ENCODE assay signal across 28 cellular contexts in the genomic region with DNA sequence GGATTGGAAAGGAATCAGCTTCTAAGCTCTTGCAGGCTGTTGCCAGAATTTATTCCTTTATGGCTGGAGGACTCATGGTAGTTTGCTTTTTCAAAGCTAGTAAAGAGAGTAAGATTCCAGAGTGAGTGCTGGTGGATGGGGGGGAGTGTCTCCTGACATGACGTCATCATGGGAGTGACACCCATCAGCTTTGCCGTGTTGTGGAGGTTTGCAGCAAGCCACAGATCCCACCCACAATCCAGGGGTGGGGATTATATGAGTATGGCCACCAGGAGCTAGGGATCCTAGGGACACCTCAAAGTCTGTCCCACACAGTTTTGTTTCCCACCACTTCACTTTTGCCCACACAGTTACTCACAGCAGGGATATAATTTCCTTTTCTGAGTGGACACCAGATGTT. TPM values are rescaled to one million over a fixed set of nuclear protein-coding genes. Genes with fewer than 3 reads are reported as not detected.
DNase-seq lines count a peak whose midpoint lies in the region; ATAC-seq, FAIRE-seq and TF ChIP-seq lines count a peak whose summit lies in the region.
"Had no signal": no experiment of that assay in that cellular context is flagged by ENCODE, and none has a peak within 500 bp of the region (broad histone marks: within the 10 kb centered on the region; RNA-seq: fewer than 3 reads in every experiment).

No MANE protein-coding gene starts in this region.

- peak overlapping the region; percentile 21 for H3K4me2 ChIP-seq in A549
- H3K4me2 ChIP-seq in hepatocyte: no peak overlapping the region

- no peak for TF ChIP-seq RAD21 in A549 (conservative IDR thresholded peaks at IDR 0.05 in 1 of 2, IDR thresholded peaks at IDR 0.05 in 1 of 2)

- intact Hi-C loops in activated CD4-positive, alpha-beta memory T cell treated with anti-CD3 and anti-CD28 coated beads for 36 hours (cut with micrococcal nuclease): no loop called here

- POLR2A ChIA-PET in A549 (lab: Yijun Ruan, JAX) (interaction anchor here (0.6 to 1.4 kb wide), 4 partner anchors 10 to 240 kb away, joined by 5 to 9 read pairs (median 7); a partner anchor contains a TSS), RWPE1 (lab: Yijun Ruan, JAX; ENCODE audit: low non-redundant PET) (no interaction called here)
- POLR2A ChIA-PET in activated CD4-positive, alpha-beta memory T cell treated with anti-CD3 and anti-CD28 coated beads for 36 hours (lab: Charles Lee): no interaction called here

- FAIRE-seq in A549 (lab: Jason Lieb, UNC): no peak
- FAIRE-seq: astrocyte, D721Med, GM19239 had no signal

- TF ChIP-seq CTCF in A549 (IDR thresholded peaks at IDR 0.05): no peak
- no peak for TF ChIP-seq CTCF in RWPE1 (conservative IDR thresholded peaks at IDR 0.05; ENCODE audit: low read depth)
- no peak for TF ChIP-seq CTCF in hepatocyte (IDR thresholded peaks at IDR 0.05; ENCODE audit: poor library complexity)

- no peak overlapping the region for H2AFZ ChIP-seq in hepatocyte

- no peaks in the 10 kb centered on the region for H4K20me1 ChIP-seq in hepatocyte (ENCODE audit: insufficient read depth, poor library complexity, severe bottlenecking)

- WGBS in A549 (ENCODE audit: missing lambda C conversion rate): 16% methylated on average over 2 of the region's 2 CpGs
- WGBS in hepatocyte (ENCODE audit: low lambda C conversion rate, missing lambda C conversion rate): 10% methylated on average over 2 of the region's 2 CpGs

- H3K36me3 ChIP-seq in hepatocyte (replicated peaks; ENCODE audit: insufficient read depth, low read depth): no peaks in the 10 kb centered on the region
- H3K36me3 ChIP-seq: heart left ventricle, thoracic aorta, vagina, WERI-Rb-1 had no signal

- CTCF ChIA-PET in A549 (lab: Yijun Ruan, JAX): interaction anchor here (1.0 to 3.7 kb wide), 3 partner anchors 11 to 41 kb away, joined by 3 to 17 read pairs (median 3); no protein-coding TSS in a partner anchor
- CTCF ChIA-PET in RWPE1 (lab: Yijun Ruan, JAX): interaction anchor here (0.7 to 0.9 kb wide), 2 partner anchors 17 to 1555 kb away, joined by 4 read pairs; no protein-coding TSS in a partner anchor
- CTCF ChIA-PET in activated CD4-positive, alpha-beta memory T cell treated with anti-CD3 and anti-CD28 coated beads for 36 hours (lab: Charles Lee): interaction anchor here (1.0 kb wide), 1 partner anchor 12 kb away, joined by 3 read pairs; no protein-coding TSS in a partner anchor

- ATAC-seq in A549: peak; percentile 48 to 61; a peak in 4 of 6 replicates
- ATAC-seq in GM21423 (IDR thresholded peaks at IDR 0.05; ENCODE audit: unreplicated experiment): no peak
- ATAC-seq: activated CD8-positive, alpha-beta memory T cell treated with anti-CD3 and anti-CD28 coated beads, Interleukin-2, amount 10 ng/mL, durations not matched to agents 7 days and 5 days; heart left ventricle; naive thymus-derived CD4-positive, alpha-beta T cell; stimulated activated memory B cell treated with anti-CD40 and anti-IgM and Interleukin-4, amounts not matched to agents 10 μg/mL and 1 μg/mL and 100 μg/mL, for 72 hours had no signal

- H3K27ac Mint-ChIP-seq in activated CD4-positive, alpha-beta memory T cell treated with anti-CD3 and anti-CD28 coated beads for 36 hours: no peak overlapping the region
- H3K27ac Mint-ChIP-seq: activated CD4-positive, alpha-beta T cell treated with anti-CD3 and anti-CD28 coated beads, Interleukin-2, amount 10 ng/mL, durations not matched to agents 24 days and 14 days; activated CD8-positive, alpha-beta memory T cell treated with anti-CD3 and anti-CD28 coated beads, Interleukin-2, amount 10 ng/mL, durations not matched to agents 7 days and 5 days; activated naive CD8-positive, alpha-beta T cell; CD14-positive monocyte; naive thymus-derived CD4-positive, alpha-beta T cell; stimulated activated memory B cell treated with anti-CD40 and anti-IgM and Interleukin-4, amounts not matched to agents 10 μg/mL and 1 μg/mL and 100 μg/mL, for 72 hours had no signal

- H3K4me1 ChIP-seq in A549 (peaks cover 38% of the 10 kb centered on the region), hepatocyte (ENCODE audit: insufficient read depth) (peaks cover 3% of the 10 kb centered on the region)
- H3K4me1 ChIP-seq: vagina had no signal

- peaks cover 23% of the 10 kb centered on the region for H3K27me3 Mint-ChIP-seq in activated CD4-positive, alpha-beta memory T cell treated with anti-CD3 and anti-CD28 coated beads for 36 hours

- H3K9me3 Mint-ChIP-seq in activated CD4-positive, alpha-beta memory T cell treated with anti-CD3 and anti-CD28 coated beads for 36 hours: no peaks in the 10 kb centered on the region
- H3K9me3 Mint-ChIP-seq: activated CD4-positive, alpha-beta T cell treated with anti-CD3 and anti-CD28 coated beads, Interleukin-2, amount 10 ng/mL, durations not matched to agents 24 days and 14 days; naive thymus-derived CD4-positive, alpha-beta T cell; stimulated activated memory B cell treated with anti-CD40 and anti-IgM and Interleukin-4, amounts not matched to agents 10 μg/mL and 1 μg/mL and 100 μg/mL, for 72 hours had no signal

- H3K4me1 Mint-ChIP-seq in activated CD4-positive, alpha-beta memory T cell treated with anti-CD3 and anti-CD28 coated beads for 36 hours (ENCODE audit: low read depth): no peaks in the 10 kb centered on the region
- H3K4me1 Mint-ChIP-seq: activated CD4-positive, alpha-beta T cell treated with anti-CD3 and anti-CD28 coated beads, Interleukin-2, amount 10 ng/mL, durations not matched to agents 24 days and 14 days; activated CD8-positive, alpha-beta memory T cell treated with anti-CD3 and anti-CD28 coated beads, Interleukin-2, amount 10 ng/mL, durations not matched to agents 7 days and 5 days; CD14-positive monocyte; naive thymus-derived CD4-positive, alpha-beta T cell had no signal

- H3K4me3 Mint-ChIP-seq in activated CD4-positive, alpha-beta memory T cell treated with anti-CD3 and anti-CD28 coated beads for 36 hours: no peak overlapping the region
- H3K4me3 Mint-ChIP-seq: activated CD4-positive, alpha-beta T cell treated with anti-CD3 and anti-CD28 coated beads, Interleukin-2, amount 10 ng/mL, durations not matched to agents 24 days and 14 days; activated CD8-positive, alpha-beta memory T cell treated with anti-CD3 and anti-CD28 coated beads, Interleukin-2, amount 10 ng/mL, durations not matched to agents 7 days and 5 days; activated naive CD8-positive, alpha-beta T cell; CD14-positive monocyte; naive thymus-derived CD4-positive, alpha-beta T cell; stimulated activated memory B cell treated with anti-CD40 and anti-IgM and Interleukin-4, amounts not matched to agents 10 μg/mL and 1 μg/mL and 100 μg/mL, for 72 hours had no signal

- H3K9me2 ChIP-seq in hepatocyte (replicated peaks; ENCODE audit: insufficient read depth): no peaks in the 10 kb centered on the region

- no peaks in the 10 kb centered on the region for H3K36me3 Mint-ChIP-seq in activated CD4-positive, alpha-beta memory T cell treated with anti-CD3 and anti-CD28 coated beads for 36 hours
- H3K36me3 Mint-ChIP-seq: activated CD8-positive, alpha-beta memory T cell treated with anti-CD3 and anti-CD28 coated beads, Interleukin-2, amount 10 ng/mL, durations not matched to agents 7 days and 5 days; activated naive CD8-positive, alpha-beta T cell; CD14-positive monocyte; stimulated activated memory B cell treated with anti-CD40 and anti-IgM and Interleukin-4, amounts not matched to agents 10 μg/mL and 1 μg/mL and 100 μg/mL, for 72 hours had no signal

- no peak for TF ChIP-seq POLR2A in A549 (IDR thresholded peaks at IDR 0.05; ENCODE audit: low read length)

- no peak overlapping the region for H3K4me3 ChIP-seq in A549
- H3K4me3 ChIP-seq in hepatocyte: no peak overlapping the region
- H3K4me3 ChIP-seq: heart left ventricle, SK-N-MC, thoracic aorta, vagina had no signal

- no peaks in the 10 kb centered on the region for H3K27me3 ChIP-seq in hepatocyte
- H3K27me3 ChIP-seq: heart left ventricle, vagina had no signal

- DNase-seq in A549 (ENCODE audit: low read depth in 1 of 2, low spot score in 1 of 2) (peak; percentile 44 to 59), H4 (ENCODE audit: low spot score) (peak; percentile 14), RWPE1 (ENCODE audit: low spot score) (peak; percentile 66), hepatocyte (ENCODE audit: low spot score) (peak; percentile 76), NCI-H1092 (lab: John Stamatoyannopoulos, UW) (no peak)
- no peak for DNase-seq in activated CD4-positive, alpha-beta memory T cell treated with anti-CD3 and anti-CD28 coated beads for 36 hours
- DNase-seq in effector CD4-positive, alpha-beta T cell: no peak
- DNase-seq: ACHN; activated CD4-positive, alpha-beta T cell treated with anti-CD3 and anti-CD28 coated beads, Interleukin-2, amount 10 ng/mL, durations not matched to agents 24 days and 14 days; activated CD8-positive, alpha-beta memory T cell treated with anti-CD3 and anti-CD28 coated beads, Interleukin-2, amount 10 ng/mL, durations not matched to agents 7 days and 5 days; heart left ventricle; KBM-7; naive thymus-derived CD4-positive, alpha-beta T cell; NCI-H526 treated with DMSO at 0.1 percent for 48 hours; occipital lobe; RPMI8226; stimulated activated CD4-positive, alpha-beta T cell treated with anti-CD3 and anti-CD28 coated beads, Interleukin-4, amount 100 ng/mL, for 1 hour; WERI-Rb-1 had no signal

- H3K9me3 ChIP-seq in A549 (no peaks in the 10 kb centered on the region), hepatocyte (ENCODE audit: low read depth) (no peaks in the 10 kb centered on the region)
- H3K9me3 ChIP-seq: heart left ventricle, thoracic aorta, vagina had no signal

- H3K79me2 ChIP-seq in hepatocyte: no peaks in the 10 kb centered on the region

- TF ChIP-seq EP300 in A549 (IDR thresholded peaks at IDR 0.05): no peak

- peak overlapping the region; percentile 50 to 70; a peak in 5 of 6 replicates for H3K27ac ChIP-seq in A549
- H3K27ac ChIP-seq in RWPE1: no peak overlapping the region
- peak overlapping the region; percentile 77 for H3K27ac ChIP-seq in hepatocyte
- H3K27ac ChIP-seq: heart left ventricle, SK-N-MC, thoracic aorta, vagina, WERI-Rb-1 had no signal

TF ChIP-seq in A549, 52 proteins besides CTCF, POLR2A, EP300 and RAD21:
- TF ChIP-seq FOSL2 (IDR thresholded peaks at IDR 0.05) (no peak), FOSL2 (CRISPR knock-in tag; IDR thresholded peaks at IDR 0.05) (peak; percentile 6; the same call in 1 of the 2 replicates), EHF (CRISPR knock-in tag; IDR thresholded peaks at IDR 0.05) (no peak)

RNA-seq across cellular contexts. Expression of a gene that starts 28.7 kb away (rescaled TPM):
- polyA plus RNA-seq in A549 (2011; rRNA removed) (131 and 150 TPM in 2 replicates), A549 (2017; fragmentation: RNase III; extraction: RNeasy Plus Mini Kit Qiagen cat#74134 plus additional on column Dnase treatment) (114 to 152 TPM (median 147 TPM) in 3 replicates), hepatocyte (34.1 and 40.3 TPM in 2 replicates)
- polyA plus RNA-seq in A549 (2012; cell fraction: cytosol; rRNA removed): 145 and 229 TPM in 2 replicates
- polyA plus RNA-seq in A549 (2012; cell fraction: nucleus; rRNA removed): 263 and 339 TPM in 2 replicates
- 151 and 188 TPM in 2 replicates for polyA minus RNA-seq in A549 (2011; rRNA and poly(A)+ RNA removed)
- total RNA-seq in H4 (2014; rRNA removed; shearing (Covaris generic)): 10.0 and 14.4 TPM in 2 replicates
- 6.8 and 9.2 TPM in 2 replicates for total RNA-seq in hepatocyte
- 1 to 10 TPM; 2.5 to 3.0 TPM for total RNA-seq in activated CD4-positive, alpha-beta memory T cell treated with anti-CD3 and anti-CD28 coated beads for 36 hours

Comparison
In these comparisons a context has a peak if more than half of its experiments do, and no peak if none do; other contexts are left out.
1. DNase-seq: peak in A549 (2 of 2), H4 (single experiment), RWPE1 (single experiment) and hepatocyte (single experiment); none in activated CD4-positive, alpha-beta memory T cell treated with anti-CD3 and anti-CD28 coated beads for 36 hours (single experiment), NCI-H1092 (single experiment) and effector CD4-positive, alpha-beta T cell (single experiment).